Comparison of ENCODE assay signal across 8 cellular contexts in the genomic region with DNA sequence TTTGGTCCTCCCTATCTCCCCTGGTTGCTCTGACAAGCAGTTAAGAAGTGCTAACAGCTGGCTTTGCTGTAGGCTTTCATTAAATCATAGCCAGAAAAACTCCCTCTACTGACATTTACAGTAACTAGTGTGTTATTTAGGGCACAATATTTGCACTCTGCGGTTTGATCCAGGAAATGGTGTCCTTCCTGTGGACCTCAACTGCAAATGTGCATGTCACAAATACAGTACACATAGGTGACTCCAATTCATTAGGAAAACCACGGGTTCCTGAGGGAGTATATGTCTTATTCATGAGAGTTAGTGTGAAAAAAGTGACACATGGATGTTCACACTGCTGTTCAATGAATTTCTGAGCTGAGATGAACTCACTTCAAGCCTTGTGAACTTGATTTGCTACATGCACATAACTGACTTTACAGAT.
DNase-seq lines count a peak whose midpoint lies in the region; ATAC-seq and TF ChIP-seq lines count a peak whose summit lies in the region.

No MANE protein-coding gene starts in this region.

- ATAC-seq in GM18868 (IDR thresholded peaks at IDR 0.05; ENCODE audit: unreplicated experiment) (peak; percentile 72), HG03064 (IDR thresholded peaks at IDR 0.05; ENCODE audit: low read depth, unreplicated experiment) (peak; percentile 87)
- ATAC-seq in natural killer cell treated with Interleukin-12 subunit alpha and Interleukin-12 subunit beta and Interleukin-15 and Interleukin-18, amount 100 ng/mL, for 72 hours = peak; percentile 71 to 84

- BruUV-seq in mammary epithelial cell (replicated peaks; lab: Mats Ljungman, UMichigan) = no TSS peak

- in situ Hi-C loops in mammary epithelial cell (cut with MboI; ENCODE audit: low sequenced_read_pairs in 2 of 2) = loop anchor here in 1 of 2 donors (5.0 to 25.0 kb wide), 2 partner anchors 102 to 273 kb away; a partner anchor contains a TSS

- H4K20me1 ChIP-seq in mammary epithelial cell (ENCODE audit: insufficient read depth, low read length) = no peaks in the 10 kb centered on the region

- H3K36me3 Mint-ChIP-seq in CD8-positive, alpha-beta memory T cell = no peaks in the 10 kb centered on the region
- no peaks in the 10 kb centered on the region for H3K36me3 Mint-ChIP-seq in natural killer cell treated with Interleukin-12 subunit alpha and Interleukin-12 subunit beta and Interleukin-15 and Interleukin-18, amount 100 ng/mL, for 72 hours

- H3K79me2 ChIP-seq in mammary epithelial cell (ENCODE audit: insufficient read depth, low read length) = peaks cover 2% of the 10 kb centered on the region

- no peak overlapping the region for H3K4me3 ChIP-seq in CD8-positive, alpha-beta memory T cell (ENCODE audit: low read length)
- no peak overlapping the region for H3K4me3 ChIP-seq in mammary epithelial cell (replicated peaks in 1 of 3; ENCODE audit: insufficient read depth in 1 of 3, low read depth in 2 of 3, low read length in 3 of 3)

- peaks cover 30 to 33% (median 31%) of the 10 kb centered on the region in 3 donors for H3K4me1 Mint-ChIP-seq in CD8-positive, alpha-beta memory T cell
- peaks cover 39 to 43% of the 10 kb centered on the region in 2 donors for H3K4me1 Mint-ChIP-seq in natural killer cell treated with Interleukin-12 subunit alpha and Interleukin-12 subunit beta and Interleukin-15 and Interleukin-18, amount 100 ng/mL, for 72 hours (ENCODE audit: low read depth in 2 of 2)

- peak overlapping the region; percentile 85 for H3K4me2 ChIP-seq in mammary epithelial cell (ENCODE audit: insufficient read depth, low read depth, low read length)

- dilution Hi-C loops in mammary epithelial cell (cut with HindIII; ENCODE audit: low sequenced_read_pairs) = loop anchor here (5.0 to 10.0 kb wide), 2 partner anchors 78 to 186 kb away; no protein-coding TSS in a partner anchor

- no peaks in the 10 kb centered on the region for H3K36me3 ChIP-seq in CD8-positive, alpha-beta memory T cell (ENCODE audit: insufficient read depth, low read length)
- H3K36me3 ChIP-seq in mammary epithelial cell (ENCODE audit: insufficient read depth, low read length) = no peaks in the 10 kb centered on the region

- POLR2A ChIA-PET in CD8-positive, alpha-beta memory T cell (lab: Charles Lee) = no interaction called here

- peak overlapping the region in 4 of 8 donors; percentile 2 to 63 (median 40) for H3K27ac Mint-ChIP-seq in CD8-positive, alpha-beta memory T cell
- peak overlapping the region; percentile 95 to 99 for H3K27ac Mint-ChIP-seq in natural killer cell treated with Interleukin-12 subunit alpha and Interleukin-12 subunit beta and Interleukin-15 and Interleukin-18, amount 100 ng/mL, for 72 hours

- H3K9me3 Mint-ChIP-seq in CD8-positive, alpha-beta memory T cell = no peaks in the 10 kb centered on the region
- no peaks in the 10 kb centered on the region for H3K9me3 Mint-ChIP-seq in natural killer cell treated with Interleukin-12 subunit alpha and Interleukin-12 subunit beta and Interleukin-15 and Interleukin-18, amount 100 ng/mL, for 72 hours

- H3K27me3 ChIP-seq in CD8-positive, alpha-beta memory T cell (ENCODE audit: insufficient read depth, low read length, poor library complexity, severe bottlenecking) = no peaks in the 10 kb centered on the region
- H3K27me3 ChIP-seq in mammary epithelial cell (ENCODE audit: insufficient read depth, low read length) = no peaks in the 10 kb centered on the region

- peak in 1 of 2 donors; percentile 17 for TF ChIP-seq CTCF in mammary epithelial cell (conservative IDR thresholded peaks at IDR 0.05 in 1 of 2, IDR thresholded peaks at IDR 0.05 in 1 of 2; ENCODE audit: extremely low read depth in 1 of 2, insufficient read depth in 1 of 2, low read depth in 1 of 2, low read length in 2 of 2)

- peak in 1 of 5 donors; percentile 26 for DNase-seq in CD8-positive, alpha-beta memory T cell
- DNase-seq in NCI-H774 (lab: John Stamatoyannopoulos, UW) = peak; percentile 27
- peak; percentile 51 for DNase-seq in mammary epithelial cell
- peak; percentile 70 for DNase-seq in natural killer cell treated with Interleukin-12 subunit alpha and Interleukin-12 subunit beta and Interleukin-15 and Interleukin-18, amount 100 ng/mL, for 72 hours (ENCODE audit: low spot score)
- DNase-seq in Ammon's horn (ENCODE audit: low spot score) = no peak
- no peak for DNase-seq in cerebellar cortex (ENCODE audit: low spot score)

- WGBS in mammary epithelial cell (ENCODE audit: low coverage, missing lambda C conversion rate) = 0% methylated on average over 2 of the region's 2 CpGs

- CTCF ChIA-PET in CD8-positive, alpha-beta memory T cell (lab: Charles Lee) = interaction anchor here (3.3 kb wide), 1 partner anchor 182 kb away, joined by 13 read pairs; no protein-coding TSS in a partner anchor
- CTCF ChIA-PET in mammary epithelial cell (lab: Charles Lee; ENCODE audit: low non-redundant PET) = interaction anchor here (0.6 kb wide), 1 partner anchor 81 kb away, joined by 3 read pairs; no protein-coding TSS in a partner anchor

- H3K9ac ChIP-seq in mammary epithelial cell (ENCODE audit: insufficient read depth, low read length) = peak overlapping the region; percentile 84

- H3K4me1 ChIP-seq in CD8-positive, alpha-beta memory T cell (ENCODE audit: insufficient read depth, low read length) = peaks cover 18% of the 10 kb centered on the region
- peaks cover 33% of the 10 kb centered on the region for H3K4me1 ChIP-seq in mammary epithelial cell (ENCODE audit: insufficient read depth, low read length)

- H3K27ac ChIP-seq in CD8-positive, alpha-beta memory T cell (ENCODE audit: low read depth, low read length) = no peak overlapping the region
- H3K27ac ChIP-seq in mammary epithelial cell (ENCODE audit: insufficient read depth, low read depth, low read length) = peak overlapping the region; percentile 92

- no peaks in the 10 kb centered on the region for H3K9me3 ChIP-seq in CD8-positive, alpha-beta memory T cell (ENCODE audit: low read length)
- H3K9me3 ChIP-seq in mammary epithelial cell (replicated peaks; ENCODE audit: insufficient read depth, low read length) = no peaks in the 10 kb centered on the region

- H3K4me3 Mint-ChIP-seq in CD8-positive, alpha-beta memory T cell = peak overlapping the region in 5 of 7 donors; percentile 2 to 53 (median 36)
- peak overlapping the region; percentile 95 for H3K4me3 Mint-ChIP-seq in natural killer cell treated with Interleukin-12 subunit alpha and Interleukin-12 subunit beta and Interleukin-15 and Interleukin-18, amount 100 ng/mL, for 72 hours

- intact Hi-C loops in mammary epithelial cell (cut with micrococcal nuclease) = loop anchor here (2.0 to 5.0 kb wide), 2 partner anchors 80 to 283 kb away; a partner anchor contains a TSS

- no peaks in the 10 kb centered on the region for H3K27me3 Mint-ChIP-seq in CD8-positive, alpha-beta memory T cell
- H3K27me3 Mint-ChIP-seq in natural killer cell treated with Interleukin-12 subunit alpha and Interleukin-12 subunit beta and Interleukin-15 and Interleukin-18, amount 100 ng/mL, for 72 hours = no peaks in the 10 kb centered on the region

- H2AFZ ChIP-seq in mammary epithelial cell (ENCODE audit: low read depth, low read length) = peak overlapping the region; percentile 13

Comparison
In these comparisons a context has a peak if more than half of its experiments do, and no peak if none do; other contexts are left out.
1. DNase-seq: peak in NCI-H774 (single experiment), mammary epithelial cell (single experiment) and natural killer cell treated with Interleukin-12 subunit alpha and Interleukin-12 subunit beta and Interleukin-15 and Interleukin-18, amount 100 ng/mL, for 72 hours (single experiment); none in Ammon's horn (single experiment) and cerebellar cortex (single experiment).
2. Peak in every context shown above with its lines, with median percentiles within 50 percentile points of each other: ATAC-seq.